In genomic region chr17:64460955-64461354, GRCh38 we compare ENCODE assay signal across 15 cellular contexts. TPM values are rescaled to one million over a fixed set of nuclear protein-coding genes. Genes with fewer than 3 reads are reported as not detected.
"Had no signal": no experiment of that assay in that cellular context is flagged by ENCODE, and none has a peak within 500 bp of the region (broad histone marks: within the 10 kb centered on the region; RNA-seq: fewer than 3 reads in every experiment).

No MANE protein-coding gene starts in this region.

- H3K36me3 ChIP-seq: tibial nerve, vagina had no signal

- H3K4me3 ChIP-seq: spleen, tibial nerve, vagina had no signal

- H3K4me1 ChIP-seq: vagina had no signal

- DNase-seq: activated CD4-positive, alpha-beta T cell treated with anti-CD3 and anti-CD28 coated beads, Interleukin-2, amount 10 ng/mL, durations not matched to agents 7 days and 5 days; activated CD4-positive, CD25-positive, alpha-beta regulatory T cell; activated CD8-positive, alpha-beta memory T cell treated with anti-CD3 and anti-CD28 coated beads for 24 hours; activated naive CD4-positive, alpha-beta T cell treated with Interleukin-2 at 50 U/mL for 16 hours; activated naive CD8-positive, alpha-beta T cell treated with anti-CD3 and anti-CD28 coated beads, Interleukin-2, amount 50 U/mL, for 24 hours; hypothalamus; immature natural killer cell; posterior cingulate gyrus; spleen; stimulated activated CD4-positive, alpha-beta T cell treated with anti-CD3 and anti-CD28 coated beads, Interleukin-1b, Interleukin-23, amount 100 ng/mL, for 48 hours; T-helper 2 cell had no signal

- H3K9me3 ChIP-seq: spleen, tibial nerve, vagina had no signal

- H3K27ac ChIP-seq: spleen, tibial nerve, vagina had no signal

- ATAC-seq: activated naive CD8-positive, alpha-beta T cell treated with anti-CD3 and anti-CD28 coated beads, Interleukin-2, amount 50 U/mL, for 24 hours; stimulated activated memory B cell treated with anti-CD40 and anti-IgM and Interleukin-4, amounts not matched to agents 10 μg/mL and 1 μg/mL and 100 μg/mL, for 72 hours had no signal

- H3K27me3 ChIP-seq: spleen, tibial nerve, vagina had no signal

RNA-seq across cellular contexts. Expression of gene MILR1, which starts 12.0 kb away (rescaled TPM):
- total RNA-seq: neural crest cell had no signal
